In genomic region chr5:16934123-16934522, GRCh38 we compare ENCODE assay signal across 10 cellular contexts. TPM values are rescaled to one million over a fixed set of nuclear protein-coding genes. Genes with fewer than 3 reads are reported as not detected.
DNase-seq lines count a peak whose midpoint lies in the region; ATAC-seq, FAIRE-seq and TF ChIP-seq lines count a peak whose summit lies in the region.
"Had no signal": no experiment of that assay in that cellular context is flagged by ENCODE, and none has a peak within 500 bp of the region (broad histone marks: within the 10 kb centered on the region; RNA-seq: fewer than 3 reads in every experiment).

No MANE protein-coding gene starts in this region.

- TF ChIP-seq RAD21 in H1 (IDR thresholded peaks at IDR 0.05 in 1 of 2, conservative IDR thresholded peaks at IDR 0.05 in 1 of 2; ENCODE audit: low read depth in 2 of 2, low read length in 2 of 2) = peak; percentile 68 to 81

- 19% methylated on average over 11 of the region's 11 CpGs; no CpG with 5 or more reads in 1 of the 2 experiments for WGBS in H1 (ENCODE audit: extremely low coverage in 1 of 2, insufficient coverage in 1 of 2, insufficient read length in 1 of 2, insufficient replicate concordance in 2 of 2, low coverage in 1 of 2, low lambda C conversion rate in 2 of 2, missing lambda C conversion rate in 1 of 2), 2 experiments

- no peak overlapping the region for H2AK5ac ChIP-seq in H1 (ENCODE audit: low read depth, low read length)

- H3K23me2 ChIP-seq in H1 (ENCODE audit: low read depth, low read length) = peaks cover 8% of the 10 kb centered on the region

- H4K20me1 ChIP-seq in H1 (replicated peaks in 1 of 2; ENCODE audit: control insufficient read depth in 1 of 2, insufficient read depth in 2 of 2, low read length in 2 of 2) = peaks cover 15 to 28% of the 10 kb centered on the region in 2 experiments
- H4K20me1 ChIP-seq: BLaER1 had no signal

- H3K23ac ChIP-seq in H1 (ENCODE audit: insufficient read length) = no peak overlapping the region

- no peak overlapping the region for H4K5ac ChIP-seq in H1 (ENCODE audit: insufficient read length, low read depth, low read length)

- intact Hi-C loops in uterus (cut with DNase I; ENCODE audit: low total_unique reads) = no loop called here

- CTCF ChIA-PET in H1 (lab: Charles Lee; ENCODE audit: partially characterized antibody) = interaction anchor here (0.6 to 3.4 kb wide), 19 partner anchors 10 to 256 kb away, joined by 3 to 24 read pairs (median 3); no protein-coding TSS in a partner anchor

- H3K9me3 ChIP-seq in H1 (ENCODE audit: insufficient read depth in 2 of 2, low read depth in 1 of 2, low read length in 1 of 2) = no peaks in the 10 kb centered on the region
- no peaks in the 10 kb centered on the region for H3K9me3 ChIP-seq in uterus

- POLR2A ChIA-PET in H1 (lab: Charles Lee; ENCODE audit: partially characterized antibody) = no interaction called here

- H3K4me1 ChIP-seq in H1 (replicated peaks in 1 of 4; ENCODE audit: control insufficient read depth in 3 of 4, insufficient read depth in 4 of 4, low read length in 3 of 4) = peaks cover 2 to 22% (median 5%) of the 10 kb centered on the region in 4 experiments; a peak in 6 of 7 replicates
- H3K4me1 ChIP-seq in uterus = no peaks in the 10 kb centered on the region
- H3K4me1 ChIP-seq: BLaER1 had no signal

- no peak overlapping the region for H3K4ac ChIP-seq in H1 (replicated peaks; ENCODE audit: insufficient read length, low read depth, low read length)

- H3K36me3 ChIP-seq in H1 (ENCODE audit: control insufficient read depth in 2 of 4, insufficient read depth in 4 of 4, low read length in 3 of 4) = no peaks in the 10 kb centered on the region
- H3K36me3 ChIP-seq in uterus = no peaks in the 10 kb centered on the region
- H3K36me3 ChIP-seq: BLaER1 had no signal

- no peak overlapping the region for H3K56ac ChIP-seq in H1 (replicated peaks; ENCODE audit: insufficient read length, low read depth, low read length)

- TF ChIP-seq POLR2A in H1 (IDR thresholded peaks at IDR 0.05; ENCODE audit: control extremely low read depth in 1 of 2, low read depth in 2 of 2, low read length in 2 of 2) = no peak
- no peak for TF ChIP-seq POLR2A in uterus (IDR thresholded peaks at IDR 0.05)

- H3K27me3 ChIP-seq in H1 (replicated peaks in 1 of 4; ENCODE audit: control insufficient read depth in 3 of 4, extremely low read depth in 1 of 4, insufficient read depth in 3 of 4, low read length in 3 of 4) (peaks cover 11 to 29% (median 22%) of the 10 kb centered on the region in 4 experiments), uterus (no peaks in the 10 kb centered on the region)
- H3K27me3 ChIP-seq: BLaER1 had no signal

- H2BK20ac ChIP-seq in H1 (ENCODE audit: low read length) = no peak overlapping the region

- H4K8ac ChIP-seq in H1 (ENCODE audit: extremely low read depth, insufficient read depth, low read length) = no peak overlapping the region

- ATAC-seq in GM21390 (IDR thresholded peaks at IDR 0.05; ENCODE audit: unreplicated experiment) = peak; percentile 44

- no peak overlapping the region for H3K14ac ChIP-seq in H1 (ENCODE audit: insufficient read length)

- no peak overlapping the region for H3K27ac ChIP-seq in H1 (ENCODE audit: low read depth, low read length)
- no peak overlapping the region for H3K27ac ChIP-seq in uterus
- H3K27ac ChIP-seq: BLaER1 had no signal

- TF ChIP-seq EP300 in H1 (IDR thresholded peaks at IDR 0.05; ENCODE audit: borderline replicate concordance in 1 of 2, low read depth in 2 of 2, low read length in 2 of 2) = no peak

- peaks cover 10 to 57% of the 10 kb centered on the region in 2 experiments; a peak in 2 of 4 replicates for H3K79me2 ChIP-seq in H1 (ENCODE audit: control insufficient read depth in 1 of 2, insufficient read depth in 2 of 2, low read length in 2 of 2)

- H3K4me3 ChIP-seq in H1 (ENCODE audit: extremely low read depth in 1 of 4, insufficient read depth in 2 of 4, low read depth in 3 of 4, low read length in 4 of 4) = peak overlapping the region; percentile 35 to 97 (median 81); a peak in 5 of 8 replicates
- peak overlapping the region; percentile 64 to 71 for H3K4me3 ChIP-seq in uterus
- H3K4me3 ChIP-seq: BLaER1 had no signal

- H2BK5ac ChIP-seq in H1 (ENCODE audit: low read depth, low read length) = no peak overlapping the region

- DNase-seq in DMS79 treated with DMSO at 0.1 percent for 48 hours (lab: John Stamatoyannopoulos, UW) (peak; percentile 19), DMS79 (lab: John Stamatoyannopoulos, UW) (no peak), HS-5 (ENCODE audit: low read depth) (peak; percentile 61), SK-N-DZ (ENCODE audit: low spot score) (peak; percentile 22), H1 (ENCODE audit: low read depth in 1 of 2, low spot score in 2 of 2) (peak; percentile 51 to 94), mucosa of gallbladder (ENCODE audit: low spot score) (peak; percentile 55), uterus (peak; percentile 31 to 48)

- H3K79me1 ChIP-seq in H1 (ENCODE audit: low read depth, low read length) = peaks cover 7% of the 10 kb centered on the region; the same call in 1 of the 2 replicates

- no peak overlapping the region for H3K18ac ChIP-seq in H1 (ENCODE audit: extremely low read depth, low read length)

- no peak overlapping the region for H2AFZ ChIP-seq in H1 (ENCODE audit: low read length)

- H2BK15ac ChIP-seq in H1 (ENCODE audit: low read length) = no peak overlapping the region

- peak overlapping the region; percentile 84 to 88 for H3K4me2 ChIP-seq in H1 (ENCODE audit: insufficient read depth in 1 of 2, low read depth in 2 of 2, low read length in 2 of 2)
- H3K4me2 ChIP-seq: BLaER1 had no signal

- FAIRE-seq in H1 (lab: Jason Lieb, UNC) = no peak
- FAIRE-seq: frontal cortex had no signal

- H3K9ac ChIP-seq in H1 (replicated peaks in 1 of 4; ENCODE audit: extremely low read depth in 1 of 4, low read depth in 3 of 4, low read length in 3 of 4) = no peak overlapping the region
- H3K9ac ChIP-seq: BLaER1 had no signal

- no peak overlapping the region for H2BK12ac ChIP-seq in H1 (ENCODE audit: low read depth, low read length)

- H2BK120ac ChIP-seq in H1 (replicated peaks; ENCODE audit: low read depth, low read length) = no peak overlapping the region

- TF ChIP-seq CTCF in H1 (IDR thresholded peaks at IDR 0.05; ENCODE audit: control extremely low read depth in 1 of 3, insufficient read depth in 1 of 3, low read depth in 1 of 3, low read length in 3 of 3) (peak; percentile 80 to 88 (median 86)), uterus (IDR thresholded peaks at IDR 0.05) (peak; percentile 49 to 57 (median 54))

- H4K91ac ChIP-seq in H1 (replicated peaks; ENCODE audit: insufficient read length, low read length) = no peak overlapping the region

TF ChIP-seq in H1, 55 proteins besides CTCF, POLR2A, EP300 and RAD21:
- TF ChIP-seq JUN (IDR thresholded peaks at IDR 0.05; ENCODE audit: low read depth, low read length) (no peak), SIN3A (conservative IDR thresholded peaks at IDR 0.05 in 1 of 2, IDR thresholded peaks at IDR 0.05 in 1 of 2; ENCODE audit: low read depth in 1 of 2, low read length in 2 of 2) (0 out of 4 replicates have a peak, but pooled peaks of 1 of the 2 experiments have one; percentile 53), BACH1 (IDR thresholded peaks at IDR 0.05; ENCODE audit: low read length) (peak; percentile 63; the same call in 1 of the 2 replicates), CBX5 (IDR thresholded peaks at IDR 0.05; ENCODE audit: low read depth, low read length) (no peak), YY1 (IDR thresholded peaks at IDR 0.05; ENCODE audit: low read depth, low read length) (no peak)
TF ChIP-seq in H1: peak in this region for 2.

RNA-seq across cellular contexts. Expression of gene MYO10, which starts 2.0 kb away (rescaled TPM):
- polyA plus RNA-seq in SK-N-DZ (2014; cell fraction: cytosol; rRNA removed) = 0.92 and 2.4 TPM in 2 replicates
- polyA plus RNA-seq in SK-N-DZ (2014; cell fraction: nucleus; rRNA removed) = 0.31 and 0.46 TPM in 2 replicates
- total RNA-seq in H1 (2021; fragmentation: NEBNext Ultra II Directional; extraction: Animal tissue kit (Norgen Biotek cat#: 25700)) = 107 and 114 TPM in 2 replicates
- 21.5 and 47.9 TPM in 2 replicates for polyA plus RNA-seq in H1 (2011; rRNA removed)
- 40.4 TPM for polyA plus RNA-seq in H1 (2011; cell fraction: cytosol; rRNA removed)
- polyA plus RNA-seq in H1 (2011; cell fraction: nucleus; rRNA removed) = 83.2 TPM
- 68.8 to 86.4 TPM (median 79.6 TPM) in 4 replicates for polyA plus RNA-seq in H1 (2012, experiment 1 of 2)
- polyA plus RNA-seq in H1 (2012, experiment 2 of 2) = 9.5 TPM
- 50.2 TPM for polyA plus RNA-seq in H1 (2013, experiment 1 of 2)
- 46.3 TPM for polyA plus RNA-seq in H1 (2013, experiment 2 of 2)
- polyA minus RNA-seq in H1 (2011; rRNA and poly(A)+ RNA removed) = 70.3 and 76.3 TPM in 2 replicates
- polyA minus RNA-seq in H1 (2011; cell fraction: cytosol; rRNA and poly(A)+ RNA removed) = 69.5 TPM
- 106 TPM for polyA minus RNA-seq in H1 (2011; cell fraction: nucleus; rRNA and poly(A)+ RNA removed)
- total RNA-seq in mucosa of gallbladder (16.2 TPM), uterus (10 to 100 TPM in 3 of 4 donors, 1 to 10 TPM in 1; 3.2 to 30.7 (median 22.9) TPM)
